Comparison of ENCODE assay signal across 1 cellular context in the genomic region with DNA sequence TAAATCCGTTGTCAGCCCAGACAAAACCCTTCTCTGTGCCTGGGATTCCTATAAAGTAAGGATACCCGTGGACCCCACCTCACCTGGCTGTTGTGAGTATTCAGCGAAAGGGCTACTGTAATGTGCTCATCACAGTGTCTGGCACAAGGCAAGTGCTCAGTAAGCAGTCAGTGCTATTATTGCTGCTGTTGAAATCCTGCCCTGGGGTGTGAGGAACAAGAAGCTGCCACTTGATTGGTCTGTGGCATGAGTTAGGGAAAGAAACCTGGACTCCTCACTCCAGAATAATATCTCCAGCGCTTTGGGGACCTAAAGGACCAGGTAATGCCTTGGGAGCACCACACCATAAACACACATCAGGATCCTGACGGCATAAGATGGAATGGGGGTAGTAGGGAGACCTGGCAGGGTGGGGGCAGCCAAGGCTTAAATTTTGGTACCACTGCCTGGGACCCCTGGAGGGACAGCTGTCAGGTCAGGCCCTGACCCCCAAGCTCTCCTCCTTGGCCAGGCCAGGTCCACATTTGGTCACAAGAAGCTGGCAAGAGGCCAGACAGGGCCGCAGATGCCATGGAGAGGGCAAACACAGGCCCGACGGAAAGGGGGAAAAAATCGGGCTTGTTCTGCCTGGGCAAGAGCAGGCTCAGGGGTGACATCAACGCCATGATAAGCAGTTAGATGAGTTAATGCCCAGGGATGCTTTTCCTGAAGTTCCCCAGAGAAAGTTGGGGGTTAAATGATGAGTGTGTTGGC.
TF ChIP-seq lines count a peak whose summit lies in the region.

No MANE protein-coding gene starts in this region.

TF ChIP-seq in HepG2, 621 proteins besides CTCF, POLR2A, EP300 and RAD21:
- TF ChIP-seq HDAC6 (IDR thresholded peaks at IDR 0.05; ENCODE audit: low read depth, low read length) (no peak), TAF15 (IDR thresholded peaks at IDR 0.05; ENCODE audit: low read depth, low read length, poor library complexity, severe bottlenecking) (no peak), ZNF678 (CRISPR knock-in tag; IDR thresholded peaks at IDR 0.05) (no peak), KDM6A (CRISPR knock-in tag; IDR thresholded peaks at IDR 0.05; ENCODE audit: low read depth) (no peak)
- TF ChIP-seq, protein P1, sequence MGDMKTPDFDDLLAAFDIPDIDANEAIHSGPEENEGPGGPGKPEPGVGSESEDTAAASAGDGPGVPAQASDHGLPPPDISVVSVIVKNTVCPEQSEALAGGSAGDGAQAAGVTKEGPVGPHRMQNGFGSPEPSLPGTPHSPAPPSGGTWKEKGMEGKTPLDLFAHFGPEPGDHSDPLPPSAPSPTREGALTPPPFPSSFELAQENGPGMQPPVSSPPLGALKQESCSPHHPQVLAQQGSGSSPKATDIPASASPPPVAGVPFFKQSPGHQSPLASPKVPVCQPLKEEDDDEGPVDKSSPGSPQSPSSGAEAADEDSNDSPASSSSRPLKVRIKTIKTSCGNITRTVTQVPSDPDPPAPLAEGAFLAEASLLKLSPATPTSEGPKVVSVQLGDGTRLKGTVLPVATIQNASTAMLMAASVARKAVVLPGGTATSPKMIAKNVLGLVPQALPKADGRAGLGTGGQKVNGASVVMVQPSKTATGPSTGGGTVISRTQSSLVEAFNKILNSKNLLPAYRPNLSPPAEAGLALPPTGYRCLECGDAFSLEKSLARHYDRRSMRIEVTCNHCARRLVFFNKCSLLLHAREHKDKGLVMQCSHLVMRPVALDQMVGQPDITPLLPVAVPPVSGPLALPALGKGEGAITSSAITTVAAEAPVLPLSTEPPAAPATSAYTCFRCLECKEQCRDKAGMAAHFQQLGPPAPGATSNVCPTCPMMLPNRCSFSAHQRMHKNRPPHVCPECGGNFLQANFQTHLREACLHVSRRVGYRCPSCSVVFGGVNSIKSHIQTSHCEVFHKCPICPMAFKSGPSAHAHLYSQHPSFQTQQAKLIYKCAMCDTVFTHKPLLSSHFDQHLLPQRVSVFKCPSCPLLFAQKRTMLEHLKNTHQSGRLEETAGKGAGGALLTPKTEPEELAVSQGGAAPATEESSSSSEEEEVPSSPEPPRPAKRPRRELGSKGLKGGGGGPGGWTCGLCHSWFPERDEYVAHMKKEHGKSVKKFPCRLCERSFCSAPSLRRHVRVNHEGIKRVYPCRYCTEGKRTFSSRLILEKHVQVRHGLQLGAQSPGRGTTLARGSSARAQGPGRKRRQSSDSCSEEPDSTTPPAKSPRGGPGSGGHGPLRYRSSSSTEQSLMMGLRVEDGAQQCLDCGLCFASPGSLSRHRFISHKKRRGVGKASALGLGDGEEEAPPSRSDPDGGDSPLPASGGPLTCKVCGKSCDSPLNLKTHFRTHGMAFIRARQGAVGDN (CRISPR knock-in tag; IDR thresholded peaks at IDR 0.05) = peak; percentile 29; the same call in 1 of the 2 replicates
